Comparison of ENCODE assay signal across 17 cellular contexts in the genomic region with DNA sequence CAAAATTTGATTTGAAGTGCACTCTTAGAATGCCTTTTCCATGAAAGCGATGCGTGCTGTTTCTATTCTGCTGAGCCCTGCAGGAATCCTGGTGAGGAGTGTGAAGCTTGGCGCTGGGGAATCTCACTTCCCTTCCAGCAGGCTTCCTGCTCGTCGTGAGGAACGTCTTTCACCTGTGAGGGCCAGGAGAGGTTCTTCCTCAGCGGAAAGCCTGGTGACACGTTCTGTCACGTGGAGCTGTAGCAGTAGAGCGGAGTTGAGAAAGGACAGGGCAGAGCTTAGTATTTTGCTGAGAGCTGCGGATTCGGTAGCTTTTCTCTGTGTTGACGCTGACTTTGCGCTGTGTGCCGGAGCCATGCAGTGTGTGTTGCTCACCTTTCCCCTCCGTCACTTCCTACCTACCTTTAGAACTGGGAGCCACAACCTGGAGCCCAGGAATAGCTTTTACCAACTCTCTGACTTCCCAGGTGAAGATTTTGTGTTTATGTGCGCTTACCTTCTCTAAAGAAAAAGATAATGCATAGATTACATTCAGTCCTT.
"Had no signal": no experiment of that assay in that cellular context is flagged by ENCODE, and none has a peak within 500 bp of the region (broad histone marks: within the 10 kb centered on the region; RNA-seq: fewer than 3 reads in every experiment).

No MANE protein-coding gene starts in this region.

- H3K4me1 ChIP-seq: tibial nerve had no signal

- H3K27ac Mint-ChIP-seq: stimulated activated memory B cell treated with anti-CD40 and anti-IgM and Interleukin-4, amounts not matched to agents 10 μg/mL and 1 μg/mL and 100 μg/mL, for 72 hours; stimulated activated naive CD8-positive, alpha-beta T cell treated with anti-CD3 and anti-CD28 coated beads, Interleukin-15, Interleukin-2, amounts not matched to agents 100 ng/mL and 50 ng/mL, for 24 hours had no signal

- H3K4me3 Mint-ChIP-seq: naive thymus-derived CD8-positive, alpha-beta T cell; stimulated activated memory B cell treated with anti-CD40 and anti-IgM and Interleukin-4, amounts not matched to agents 10 μg/mL and 1 μg/mL and 100 μg/mL, for 72 hours; stimulated activated naive CD8-positive, alpha-beta T cell treated with anti-CD3 and anti-CD28 coated beads, Interleukin-15, Interleukin-2, amounts not matched to agents 100 ng/mL and 50 ng/mL, for 24 hours had no signal

- H3K4me1 Mint-ChIP-seq: stimulated activated memory B cell treated with anti-CD40 and anti-IgM and Interleukin-4, amounts not matched to agents 10 μg/mL and 1 μg/mL and 100 μg/mL, for 72 hours had no signal

- H3K36me3 ChIP-seq: neutrophil, tibial nerve had no signal

- DNase-seq: dermis blood vessel endothelial cell; effector CD4-positive, alpha-beta T cell; heart right ventricle; hypothalamus; kidney glomerular epithelial cell; mucosa of descending colon; naive thymus-derived CD8-positive, alpha-beta T cell; spleen; stimulated activated CD4-positive, alpha-beta T cell treated with anti-CD3 and anti-CD28 coated beads, Interleukin-15, amount 100 ng/mL, for 24 hours; stimulated activated CD4-positive, alpha-beta T cell treated with anti-CD3 and anti-CD28 coated beads, Interleukin-1b, Interleukin-23, amount 100 ng/mL, for 48 hours; stimulated activated CD4-positive, alpha-beta T cell treated with anti-CD3 and anti-CD28 coated beads, Interleukin-4, amount 100 ng/mL, for 24 hours had no signal

- H3K27me3 Mint-ChIP-seq: naive thymus-derived CD8-positive, alpha-beta T cell; stimulated activated memory B cell treated with anti-CD40 and anti-IgM and Interleukin-4, amounts not matched to agents 10 μg/mL and 1 μg/mL and 100 μg/mL, for 72 hours; stimulated activated naive CD8-positive, alpha-beta T cell treated with anti-CD3 and anti-CD28 coated beads, Interleukin-15, Interleukin-2, amounts not matched to agents 100 ng/mL and 50 ng/mL, for 24 hours had no signal

- H3K27ac ChIP-seq: heart right ventricle, neutrophil, spleen, tibial nerve had no signal

- H3K27me3 ChIP-seq: heart right ventricle, neutrophil, spleen, tibial nerve had no signal

- H3K4me3 ChIP-seq: heart right ventricle, mucosa of descending colon, spleen, tibial nerve had no signal

- H3K9me3 Mint-ChIP-seq: naive thymus-derived CD8-positive, alpha-beta T cell; stimulated activated memory B cell treated with anti-CD40 and anti-IgM and Interleukin-4, amounts not matched to agents 10 μg/mL and 1 μg/mL and 100 μg/mL, for 72 hours; stimulated activated naive CD8-positive, alpha-beta T cell treated with anti-CD3 and anti-CD28 coated beads, Interleukin-15, Interleukin-2, amounts not matched to agents 100 ng/mL and 50 ng/mL, for 24 hours had no signal

- H3K36me3 Mint-ChIP-seq: stimulated activated memory B cell treated with anti-CD40 and anti-IgM and Interleukin-4, amounts not matched to agents 10 μg/mL and 1 μg/mL and 100 μg/mL, for 72 hours had no signal

- ATAC-seq: esophagus mucosa; heart right ventricle; naive thymus-derived CD8-positive, alpha-beta T cell; sciatic nerve; stimulated activated memory B cell treated with anti-CD40 and anti-IgM and Interleukin-4, amounts not matched to agents 10 μg/mL and 1 μg/mL and 100 μg/mL, for 72 hours had no signal
